31 cellular contexts compared by ENCODE assay signal in genomic region chr2:120822908-120823307, GRCh38.
"Had no signal": no experiment of that assay in that cellular context is flagged by ENCODE, and none has a peak within 500 bp of the region (broad histone marks: within the 10 kb centered on the region; RNA-seq: fewer than 3 reads in every experiment).

No MANE protein-coding gene starts in this region.

- H3K4me3 Mint-ChIP-seq: activated CD4-positive, alpha-beta T cell treated with anti-CD3 and anti-CD28 coated beads for 36 hours; activated CD4-positive, alpha-beta T cell treated with anti-CD3 and anti-CD28 coated beads, Interleukin-2, amount 10 ng/mL, durations not matched to agents 7 days and 5 days; activated CD8-positive, alpha-beta T cell treated with anti-CD3 and anti-CD28 coated beads, Interleukin-2, amount 10 ng/mL, durations not matched to agents 7 days and 5 days; activated naive CD4-positive, alpha-beta T cell treated with anti-CD3 and anti-CD28 coated beads for 36 hours; activated T-cell treated with anti-CD3 and anti-CD28 coated beads, Interleukin-2, amount 50 U/mL, for 24 hours; central memory CD8-positive, alpha-beta T cell had no signal

- H3K36me3 ChIP-seq: adrenal gland, cardiac muscle cell, Peyer's patch, SJCRH30 had no signal

- H3K27ac ChIP-seq: adrenal gland, cardiac muscle cell, Peyer's patch, SJCRH30, SK-N-MC had no signal

- H3K36me3 Mint-ChIP-seq: activated naive CD4-positive, alpha-beta T cell treated with anti-CD3 and anti-CD28 coated beads, Interleukin-2, amount 50 U/mL, for 72 hours had no signal

- H3K27me3 ChIP-seq: adrenal gland, cardiac muscle cell, Peyer's patch, SJCRH30 had no signal

- H3K4me3 ChIP-seq: adrenal gland, cardiac muscle cell, K562, Peyer's patch, SJCRH30, SK-N-MC had no signal

- H3K27ac Mint-ChIP-seq: activated CD4-positive, alpha-beta T cell treated with anti-CD3 and anti-CD28 coated beads for 36 hours; activated CD4-positive, alpha-beta T cell treated with anti-CD3 and anti-CD28 coated beads, Interleukin-2, amount 10 ng/mL, durations not matched to agents 7 days and 5 days; activated CD8-positive, alpha-beta T cell treated with anti-CD3 and anti-CD28 coated beads, Interleukin-2, amount 10 ng/mL, durations not matched to agents 7 days and 5 days; activated naive CD4-positive, alpha-beta T cell treated with anti-CD3 and anti-CD28 coated beads for 36 hours; activated naive CD4-positive, alpha-beta T cell treated with anti-CD3 and anti-CD28 coated beads, Interleukin-2, amount 50 U/mL, for 72 hours; activated T-cell treated with anti-CD3 and anti-CD28 coated beads, Interleukin-2, amount 50 U/mL, for 24 hours had no signal

- H3K9me3 Mint-ChIP-seq: activated CD4-positive, alpha-beta T cell treated with anti-CD3 and anti-CD28 coated beads, Interleukin-2, amount 10 ng/mL, durations not matched to agents 7 days and 5 days; activated naive CD4-positive, alpha-beta T cell treated with anti-CD3 and anti-CD28 coated beads for 36 hours; activated naive CD4-positive, alpha-beta T cell treated with anti-CD3 and anti-CD28 coated beads, Interleukin-2, amount 50 U/mL, for 72 hours; activated T-cell treated with anti-CD3 and anti-CD28 coated beads, Interleukin-2, amount 50 U/mL, for 24 hours; central memory CD8-positive, alpha-beta T cell had no signal

- DNase-seq: activated CD4-positive, alpha-beta T cell treated with anti-CD3 and anti-CD28 coated beads for 36 hours; activated CD4-positive, alpha-beta T cell treated with anti-CD3 and anti-CD28 coated beads, Interleukin-2, amount 10 ng/mL, durations not matched to agents 7 days and 5 days; activated CD4-positive, alpha-beta T cell treated with anti-CD3 and anti-CD28 coated beads, Interleukin-2, amount 50 U/mL, for 48 hours; activated CD8-positive, alpha-beta T cell treated with anti-CD3 and anti-CD28 coated beads, Interleukin-2, amount 10 ng/mL, durations not matched to agents 7 days and 5 days; activated gamma-delta T cell treated with Interleukin-2 at 50 U/mL for 16 hours; activated naive CD4-positive, alpha-beta T cell treated with anti-CD3 and anti-CD28 coated beads for 36 hours; activated T-cell treated with anti-CD3 and anti-CD28 coated beads, Interleukin-2, amount 50 U/mL, for 24 hours; adrenal gland; NCI-H1092 treated with DMSO at 0.1 percent for 48 hours; NCI-H1417; NCI-H146; NCI-H187; NCI-H2029 treated with DMSO at 0.1 percent for 48 hours; NCI-H2107; NCI-H2171; NCI-H510A; NCI-H526; NCI-H748 treated with DMSO at 0.1 percent for 48 hours; NK-92 treated with Interleukin-12 subunit alpha and Interleukin-12 subunit beta, amount 100 ng/mL, for 24 hours; PC-3; RPMI8226; SJCRH30; T1000 had no signal

- FAIRE-seq: K562, TTC549 had no signal

- H3K4me1 Mint-ChIP-seq: activated CD4-positive, alpha-beta T cell treated with anti-CD3 and anti-CD28 coated beads for 36 hours; activated CD4-positive, alpha-beta T cell treated with anti-CD3 and anti-CD28 coated beads, Interleukin-2, amount 10 ng/mL, durations not matched to agents 7 days and 5 days; central memory CD8-positive, alpha-beta T cell had no signal

- H3K9me3 ChIP-seq: adrenal gland, Peyer's patch, SJCRH30 had no signal

- H3K27me3 Mint-ChIP-seq: activated CD4-positive, alpha-beta T cell treated with anti-CD3 and anti-CD28 coated beads for 36 hours; activated CD4-positive, alpha-beta T cell treated with anti-CD3 and anti-CD28 coated beads, Interleukin-2, amount 10 ng/mL, durations not matched to agents 7 days and 5 days; activated T-cell treated with anti-CD3 and anti-CD28 coated beads, Interleukin-2, amount 50 U/mL, for 24 hours had no signal

- ATAC-seq: activated CD4-positive, alpha-beta T cell treated with anti-CD3 and anti-CD28 coated beads for 36 hours; activated CD4-positive, CD25-positive, alpha-beta regulatory T cell treated with anti-CD3 and anti-CD28 coated beads, Interleukin-2, amount 50 U/mL, for 24 hours; activated CD8-positive, alpha-beta T cell treated with anti-CD3 and anti-CD28 coated beads, Interleukin-2, amount 10 ng/mL, durations not matched to agents 7 days and 5 days; activated naive CD4-positive, alpha-beta T cell treated with anti-CD3 and anti-CD28 coated beads, Interleukin-2, amount 50 U/mL, for 72 hours; PC-3 had no signal
